Comparison of ENCODE assay signal across 8 cellular contexts in the genomic region with DNA sequence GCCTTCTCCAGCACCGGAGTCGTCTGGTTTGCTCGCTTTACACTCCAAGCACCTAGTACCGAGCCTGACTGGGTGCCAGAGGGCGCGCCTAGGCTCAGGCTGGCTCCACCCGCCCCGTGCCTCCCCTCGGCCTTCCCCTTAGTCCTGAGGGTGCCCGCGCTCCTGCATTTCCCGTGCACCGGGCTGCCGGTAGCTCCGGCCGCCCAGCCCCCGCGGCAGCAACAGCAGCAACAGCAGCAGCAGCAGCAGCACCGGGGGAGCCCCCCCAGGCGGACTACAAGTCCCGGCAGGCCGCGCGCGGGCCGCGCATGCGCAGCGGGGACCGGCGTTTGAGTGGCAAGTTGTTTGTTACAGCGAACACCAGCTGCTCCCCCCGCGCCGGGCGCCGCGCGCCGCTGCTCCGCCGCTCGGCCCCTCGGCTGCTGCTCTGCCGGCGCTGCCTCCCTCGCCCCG.
A peak's percentile ranks its signal among the peaks of the same experiment; 100 is the strongest.
DNase-seq lines count a peak whose midpoint lies in the region; ATAC-seq and TF ChIP-seq lines count a peak whose summit lies in the region.
"Not testable (repeated sequence)": the region's sequence is repeated elsewhere in the genome, so short reads cannot be mapped to it uniquely, and the experiment has no call there.

No MANE protein-coding gene starts in this region.

- DNase-seq in GM06990 (ENCODE audit: extremely low read depth, insufficient read length), result peak; percentile 82
- peak; percentile 25 to 90 for DNase-seq in HAP-1 (ENCODE audit: low spot score in 2 of 2)
- peak; percentile 58 for DNase-seq in HK-2 (ENCODE audit: unreplicated experiment)
- peak; percentile 81 for DNase-seq in activated CD4-positive, CD25-positive, alpha-beta regulatory T cell treated with anti-CD3 and anti-CD28 coated beads, Interleukin-2, amount 50 U/mL, for 72 hours
- peak; percentile 78 to 93 (median 89) for DNase-seq in adrenal gland
- peak; percentile 74 to 79 for DNase-seq in heart right ventricle
- not testable (repeated sequence) for DNase-seq in osteoblast (ENCODE audit: insufficient read length, low spot score, missing footprints)
- peak; percentile 41 for DNase-seq in stimulated activated CD8-positive, alpha-beta memory T cell treated with anti-CD3 and anti-CD28 coated beads, Interleukin-7, amount 100 ng/mL, for 24 hours (ENCODE audit: low read depth)

- not testable (repeated sequence) for H3K36me3 ChIP-seq in GM06990 (ENCODE audit: control insufficient read depth, insufficient read depth, low read length); HAP-1 (replicated peaks); adrenal gland (replicated peaks in 1 of 2); heart right ventricle; osteoblast (ENCODE audit: insufficient read depth, low read length)

- not testable (repeated sequence) for H4K20me1 ChIP-seq in osteoblast (ENCODE audit: insufficient read depth, low read length)

- not testable (repeated sequence) for H2AFZ ChIP-seq in osteoblast (ENCODE audit: low read length)

- H3K9me3 ChIP-seq in HAP-1; adrenal gland (replicated peaks in 1 of 3); heart right ventricle; osteoblast (ENCODE audit: low read depth, low read length): not testable (repeated sequence)

- H3K27ac ChIP-seq in adrenal gland, result peak overlapping the region in 1 of 5 donors; percentile 55
- peak overlapping the region in 3 of 10 donors; percentile 44 to 53 (median 45) for H3K27ac ChIP-seq in heart right ventricle
- not testable (repeated sequence) for H3K27ac ChIP-seq in osteoblast (ENCODE audit: low read depth, low read length)

- H3K79me2 ChIP-seq in osteoblast (ENCODE audit: insufficient read depth, low read length), result not testable (repeated sequence)

- 0 to 2% methylated on average over 18 to 32 of the region's 48 CpGs; no CpG with 5 or more reads in 2 of the 4 donors for WGBS in adrenal gland, 4 donors
- WGBS in heart right ventricle, 2 donors, result 0% methylated on average over 9 to 37 of the region's 48 CpGs

- TF ChIP-seq CTCF in GM06990 (IDR thresholded peaks at IDR 0.05; ENCODE audit: insufficient read depth, low read length, poor library complexity, severe bottlenecking); adrenal gland (IDR thresholded peaks at IDR 0.05); heart right ventricle (IDR thresholded peaks at IDR 0.05); osteoblast (IDR thresholded peaks at IDR 0.05; ENCODE audit: extremely low read depth, low read depth, low read length): not testable (repeated sequence)

- H3K4me1 ChIP-seq in HAP-1; adrenal gland (replicated peaks in 1 of 2); heart right ventricle; osteoblast (ENCODE audit: insufficient read depth, low read length): not testable (repeated sequence)

- in situ Hi-C loops in HAP-1 (cut with MboI; ENCODE audit: low sequenced_read_pairs), result not testable (repeated sequence)

- H3K27me3 ChIP-seq in GM06990 (replicated peaks; ENCODE audit: control insufficient read depth, insufficient read depth, low read length); HAP-1 (ENCODE audit: low read depth); adrenal gland; heart right ventricle; osteoblast (ENCODE audit: insufficient read depth, low read length): not testable (repeated sequence)

- not testable (repeated sequence) for H3K4me2 ChIP-seq in osteoblast (ENCODE audit: insufficient read depth, low read length)

- peak; percentile 95 to 98 (median 96) for ATAC-seq in heart right ventricle

- H3K4me3 ChIP-seq in GM06990 (replicated peaks; ENCODE audit: low read depth, low read length), result not testable (repeated sequence)
- H3K4me3 ChIP-seq in HAP-1 (peak overlapping the region; percentile 59), adrenal gland (peak overlapping the region in 1 of 4 donors; percentile 62), heart right ventricle (peak overlapping the region in 9 of 10 donors; percentile 32 to 59 (median 47)), osteoblast (ENCODE audit: insufficient read depth, low read length) (peak overlapping the region; percentile 40)

- TF ChIP-seq POLR2A in adrenal gland (IDR thresholded peaks at IDR 0.05), result peak in 1 of 2 donors; percentile 52

- intact Hi-C loops in adrenal gland (cut with DNase I); heart right ventricle (cut with DNase I): not testable (repeated sequence)
